In the genomic region with DNA sequence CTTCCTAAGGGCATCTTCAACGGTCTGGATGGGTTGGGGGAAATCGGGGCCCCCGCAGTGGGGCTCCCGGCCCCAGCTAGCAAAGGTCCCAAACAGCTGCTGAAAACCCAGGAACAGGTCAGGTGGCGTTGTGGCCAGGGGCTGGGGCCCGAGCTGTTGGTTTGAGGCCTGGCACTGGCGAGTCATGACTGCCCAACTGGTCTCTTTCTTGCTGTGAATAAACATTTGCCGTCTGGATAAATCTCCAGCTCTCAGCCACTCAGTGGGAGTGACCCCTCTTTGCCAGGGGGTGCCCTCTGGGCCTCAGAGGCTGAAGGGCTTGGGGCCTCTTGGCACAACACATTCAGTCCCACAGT, we compare ENCODE assay signal across 18 cellular contexts. TPM values are rescaled to one million over a fixed set of nuclear protein-coding genes. Genes with fewer than 3 reads are reported as not detected.
DNase-seq lines count a peak whose midpoint lies in the region; ATAC-seq and TF ChIP-seq lines count a peak whose summit lies in the region.
"Had no signal": no experiment of that assay in that cellular context is flagged by ENCODE, and none has a peak within 500 bp of the region (broad histone marks: within the 10 kb centered on the region; RNA-seq: fewer than 3 reads in every experiment).

No MANE protein-coding gene starts in this region.

- DNase-seq in cardiac muscle cell (ENCODE audit: low read depth in 1 of 2, low spot score in 1 of 2): no peak
- no peak for DNase-seq in cardiac septum (ENCODE audit: low spot score)
- DNase-seq in natural killer cell: no peak
- no peak for DNase-seq in type B pancreatic cell (ENCODE audit: extremely low spot score, unreplicated experiment)
- DNase-seq in CD4-positive, alpha-beta T cell: no peak
- DNase-seq: 8988T, DMS79, NCI-H1092 treated with DMSO at 0.1 percent for 48 hours, NCI-H1694, NCI-H446, Peyer's patch had no signal

- ATAC-seq in natural killer cell (no peak), GM21528 (IDR thresholded peaks at IDR 0.05; ENCODE audit: low FRiP score, unreplicated experiment) (no peak)
- ATAC-seq in stimulated activated memory B cell treated with anti-CD40 and anti-IgM and Interleukin-4, amounts not matched to agents 10 μg/mL and 1 μg/mL and 100 μg/mL, for 72 hours: peak; percentile 9
- no peak for ATAC-seq in CD4-positive, alpha-beta T cell (ENCODE audit: poor library complexity)

- H3K36me3 Mint-ChIP-seq in dendritic cell treated with granulocyte-macrophage colony-stimulating factor and Interleukin-4, amounts not matched to agents 40 ng/mL and 50 ng/mL, for 4 days (ENCODE audit: low read depth): no peaks in the 10 kb centered on the region
- H3K36me3 Mint-ChIP-seq in natural killer cell: no peaks in the 10 kb centered on the region
- no peaks in the 10 kb centered on the region for H3K36me3 Mint-ChIP-seq in stimulated activated memory B cell treated with anti-CD40 and anti-IgM and Interleukin-4, amounts not matched to agents 10 μg/mL and 1 μg/mL and 100 μg/mL, for 72 hours
- H3K36me3 Mint-ChIP-seq in type B pancreatic cell: no peaks in the 10 kb centered on the region
- no peaks in the 10 kb centered on the region for H3K36me3 Mint-ChIP-seq in CD4-positive, alpha-beta T cell (ENCODE audit: low read depth)

- H3K27ac Mint-ChIP-seq in dendritic cell treated with granulocyte-macrophage colony-stimulating factor and Interleukin-4, amounts not matched to agents 40 ng/mL and 50 ng/mL, for 4 days: peak overlapping the region; percentile 80
- H3K27ac Mint-ChIP-seq in natural killer cell (peak overlapping the region; percentile 53 to 68), type B pancreatic cell (no peak overlapping the region)
- H3K27ac Mint-ChIP-seq in stimulated activated memory B cell treated with anti-CD40 and anti-IgM and Interleukin-4, amounts not matched to agents 10 μg/mL and 1 μg/mL and 100 μg/mL, for 72 hours: peak overlapping the region; percentile 72
- no peak overlapping the region for H3K27ac Mint-ChIP-seq in CD4-positive, alpha-beta T cell

- POLR2A ChIA-PET in CD4-positive, alpha-beta T cell (lab: Charles Lee): no interaction called here

- H3K36me3 ChIP-seq in cardiac muscle cell: no peaks in the 10 kb centered on the region
- H3K36me3 ChIP-seq: Peyer's patch had no signal

- H3K4me1 ChIP-seq in cardiac muscle cell (ENCODE audit: low read depth): peaks cover 23% of the 10 kb centered on the region

- no peaks in the 10 kb centered on the region for H3K9me3 ChIP-seq in cardiac muscle cell (ENCODE audit: low read depth)
- no peaks in the 10 kb centered on the region for H3K9me3 ChIP-seq in CD4-positive, alpha-beta T cell (ENCODE audit: control insufficient read depth, low read length)
- H3K9me3 ChIP-seq: Peyer's patch had no signal

- H3K27me3 ChIP-seq in cardiac muscle cell: no peaks in the 10 kb centered on the region
- H3K27me3 ChIP-seq in CD4-positive, alpha-beta T cell (ENCODE audit: control insufficient read depth, insufficient read depth, low read length): no peaks in the 10 kb centered on the region
- H3K27me3 ChIP-seq: Peyer's patch had no signal

- peak overlapping the region; percentile 49 for H3K27ac ChIP-seq in cardiac muscle cell
- no peak overlapping the region for H3K27ac ChIP-seq in CD4-positive, alpha-beta T cell (ENCODE audit: low read depth, low read length)
- H3K27ac ChIP-seq: C4-2B had no signal

- H3K4me1 Mint-ChIP-seq in dendritic cell treated with granulocyte-macrophage colony-stimulating factor and Interleukin-4, amounts not matched to agents 40 ng/mL and 50 ng/mL, for 4 days (ENCODE audit: low read depth): peaks cover 62% of the 10 kb centered on the region
- H3K4me1 Mint-ChIP-seq in natural killer cell (peaks cover 16 to 20% of the 10 kb centered on the region in 2 donors), type B pancreatic cell (ENCODE audit: unreplicated experiment) (peaks cover 32% of the 10 kb centered on the region)
- peaks cover 35% of the 10 kb centered on the region for H3K4me1 Mint-ChIP-seq in stimulated activated memory B cell treated with anti-CD40 and anti-IgM and Interleukin-4, amounts not matched to agents 10 μg/mL and 1 μg/mL and 100 μg/mL, for 72 hours
- no peaks in the 10 kb centered on the region for H3K4me1 Mint-ChIP-seq in CD4-positive, alpha-beta T cell (ENCODE audit: low read depth)

- H3K4me3 Mint-ChIP-seq in dendritic cell treated with granulocyte-macrophage colony-stimulating factor and Interleukin-4, amounts not matched to agents 40 ng/mL and 50 ng/mL, for 4 days: no peak overlapping the region
- no peak overlapping the region for H3K4me3 Mint-ChIP-seq in natural killer cell
- no peak overlapping the region for H3K4me3 Mint-ChIP-seq in stimulated activated memory B cell treated with anti-CD40 and anti-IgM and Interleukin-4, amounts not matched to agents 10 μg/mL and 1 μg/mL and 100 μg/mL, for 72 hours
- H3K4me3 Mint-ChIP-seq in type B pancreatic cell: no peak overlapping the region
- no peak overlapping the region for H3K4me3 Mint-ChIP-seq in CD4-positive, alpha-beta T cell

- CTCF ChIA-PET in CD4-positive, alpha-beta T cell (lab: Charles Lee): interaction anchor here (0.9 kb wide), 1 partner anchor 27 kb away, joined by 3 read pairs; no protein-coding TSS in a partner anchor

- no peaks in the 10 kb centered on the region for H3K9me3 Mint-ChIP-seq in dendritic cell treated with granulocyte-macrophage colony-stimulating factor and Interleukin-4, amounts not matched to agents 40 ng/mL and 50 ng/mL, for 4 days
- no peaks in the 10 kb centered on the region for H3K9me3 Mint-ChIP-seq in natural killer cell
- peaks cover 7% of the 10 kb centered on the region for H3K9me3 Mint-ChIP-seq in stimulated activated memory B cell treated with anti-CD40 and anti-IgM and Interleukin-4, amounts not matched to agents 10 μg/mL and 1 μg/mL and 100 μg/mL, for 72 hours
- no peaks in the 10 kb centered on the region for H3K9me3 Mint-ChIP-seq in type B pancreatic cell
- H3K9me3 Mint-ChIP-seq in CD4-positive, alpha-beta T cell: no peaks in the 10 kb centered on the region

- H3K27me3 Mint-ChIP-seq in dendritic cell treated with granulocyte-macrophage colony-stimulating factor and Interleukin-4, amounts not matched to agents 40 ng/mL and 50 ng/mL, for 4 days: peaks cover 10% of the 10 kb centered on the region
- H3K27me3 Mint-ChIP-seq in natural killer cell (ENCODE audit: low read depth in 2 of 2) (peaks cover 0 to 2% of the 10 kb centered on the region in 2 donors), type B pancreatic cell (peaks cover 5% of the 10 kb centered on the region)
- no peaks in the 10 kb centered on the region for H3K27me3 Mint-ChIP-seq in stimulated activated memory B cell treated with anti-CD40 and anti-IgM and Interleukin-4, amounts not matched to agents 10 μg/mL and 1 μg/mL and 100 μg/mL, for 72 hours
- no peaks in the 10 kb centered on the region for H3K27me3 Mint-ChIP-seq in CD4-positive, alpha-beta T cell

- TF ChIP-seq CTCF in cardiac muscle cell (IDR thresholded peaks at IDR 0.05; ENCODE audit: low read depth, low read length) (no peak), natural killer cell (IDR thresholded peaks at IDR 0.05) (no peak), type B pancreatic cell (conservative IDR thresholded peaks at IDR 0.05) (no peak)
- TF ChIP-seq CTCF in CD4-positive, alpha-beta T cell (IDR thresholded peaks at IDR 0.05): no peak

- H3K4me3 ChIP-seq in cardiac muscle cell: no peak overlapping the region
- H3K4me3 ChIP-seq: GM12878, Peyer's patch had no signal

- intact Hi-C loops in cardiac septum (cut with DNase I) (no loop called here), natural killer cell (cut with micrococcal nuclease) (no loop called here)
- intact Hi-C loops in dendritic cell treated with granulocyte-macrophage colony-stimulating factor and Interleukin-4, amounts not matched to agents 40 ng/mL and 50 ng/mL, for 4 days (cut with micrococcal nuclease): no loop called here
- intact Hi-C loops in CD4-positive, alpha-beta T cell (cut with DNase I, micrococcal nuclease): no loop called here

RNA-seq across cellular contexts. Expression of a gene that starts 6.8 kb away (rescaled TPM):
- total RNA-seq in cardiac muscle cell: 63.3 and 125 TPM in 2 replicates
- 49.4 and 55.8 TPM in 2 replicates for polyA plus RNA-seq in cardiac muscle cell
- total RNA-seq in cardiac septum: 29.3 TPM
- 10 to 100 TPM in 2 of 3 donors, 1 to 10 TPM in 1; 8.6 to 80.7 (median 69.3) TPM for total RNA-seq in natural killer cell
- total RNA-seq in type B pancreatic cell (ENCODE audit: low replicate concordance): 72.8 and 101 TPM in 2 replicates
- total RNA-seq in CD4-positive, alpha-beta T cell: 1 to 10 TPM; 2.5 TPM

RNA-seq across cellular contexts. Expression of a gene that starts 10.1 kb away (rescaled TPM):
- total RNA-seq in cardiac muscle cell (not detected in 2 replicates), cardiac septum (not detected), natural killer cell (under 1 TPM in 1 of 3 donors, not detected in 2; 0.20 TPM), type B pancreatic cell (ENCODE audit: low replicate concordance) (not detected in 2 replicates)
- 0.09 and 0.80 TPM in 2 replicates for polyA plus RNA-seq in cardiac muscle cell
- not detected for total RNA-seq in CD4-positive, alpha-beta T cell
- total RNA-seq: G401, GM12878, MCF 10A had no signal

Comparison
In these comparisons a context has a peak if more than half of its experiments do, and no peak if none do; other contexts are left out.
1. H3K27ac Mint-ChIP-seq: peak in dendritic cell treated with granulocyte-macrophage colony-stimulating factor and Interleukin-4, amounts not matched to agents 40 ng/mL and 50 ng/mL, for 4 days (single experiment), natural killer cell (2 of 2) and stimulated activated memory B cell treated with anti-CD40 and anti-IgM and Interleukin-4, amounts not matched to agents 10 μg/mL and 1 μg/mL and 100 μg/mL, for 72 hours (single experiment); none in type B pancreatic cell (single experiment) and CD4-positive, alpha-beta T cell (single experiment).